18 cellular contexts compared by ENCODE assay signal in genomic region chr20:40468759-40469158, GRCh38.
A peak's percentile ranks its signal among the peaks of the same experiment; 100 is the strongest.
DNase-seq lines count a peak whose midpoint lies in the region; ATAC-seq and TF ChIP-seq lines count a peak whose summit lies in the region.
"Had no signal": no experiment of that assay in that cellular context is flagged by ENCODE, and none has a peak within 500 bp of the region (broad histone marks: within the 10 kb centered on the region; RNA-seq: fewer than 3 reads in every experiment).

No MANE protein-coding gene starts in this region.

- DNase-seq in LNCaP clone FGC (ENCODE audit: low read depth) (peak; percentile 96), mammary epithelial cell (no peak), NOMO-1 (lab: John Stamatoyannopoulos, UW; ENCODE audit: unreplicated experiment in 2 of 2) (no peak), NCI-H526 treated with DMSO at 0.1 percent for 48 hours (lab: John Stamatoyannopoulos, UW) (no peak)
- DNase-seq: Calu3; CD4-positive, alpha-beta memory T cell; COR-L47; DMS53; DMS79 treated with DMSO at 0.1 percent for 48 hours; GF-D8; H9 had no signal

- intact Hi-C loops in dendritic cell treated with granulocyte-macrophage colony-stimulating factor and Interleukin-4, amounts not matched to agents 40 ng/mL and 50 ng/mL, for 4 days (cut with micrococcal nuclease), result loop anchor here (10.0 kb wide), 1 partner anchor 304 kb away; no protein-coding TSS in a partner anchor
- intact Hi-C loops in mammary epithelial cell (cut with micrococcal nuclease), result no loop called here

- peak overlapping the region; percentile 87 for H3K27ac Mint-ChIP-seq in dendritic cell treated with granulocyte-macrophage colony-stimulating factor and Interleukin-4, amounts not matched to agents 40 ng/mL and 50 ng/mL, for 4 days
- H3K27ac Mint-ChIP-seq in stimulated activated memory B cell treated with anti-CD40 and anti-IgM and Interleukin-4, amounts not matched to agents 10 μg/mL and 1 μg/mL and 100 μg/mL, for 72 hours, result peak overlapping the region; percentile 55
- H3K27ac Mint-ChIP-seq: CD4-positive, alpha-beta memory T cell; GM23338 had no signal

- no peaks in the 10 kb centered on the region for H3K27me3 ChIP-seq in BLaER1 treated with 17β-estradiol and CSF1 and Interleukin-3, amounts not matched to agents 10 nM and 100 nM
- no peaks in the 10 kb centered on the region for H3K27me3 ChIP-seq in mammary epithelial cell (ENCODE audit: insufficient read depth, low read length)
- H3K27me3 ChIP-seq: BLaER1 had no signal

- dilution Hi-C loops in mammary epithelial cell (cut with HindIII; ENCODE audit: low sequenced_read_pairs), result no loop called here

- WGBS in mammary epithelial cell (ENCODE audit: low coverage, missing lambda C conversion rate), result 92% methylated on average over 3 of the region's 3 CpGs

- peak overlapping the region in 4 of 11 experiments; percentile 86 to 94 (median 92); a peak in 7 of 22 replicates for H3K27ac ChIP-seq in BLaER1 treated with 17β-estradiol and CSF1 and Interleukin-3, amounts not matched to agents 10 nM and 100 nM
- H3K27ac ChIP-seq in mammary epithelial cell (ENCODE audit: insufficient read depth, low read depth, low read length), result no peak overlapping the region
- H3K27ac ChIP-seq: BLaER1 had no signal

- no TSS peak for BruUV-seq in mammary epithelial cell (replicated peaks; lab: Mats Ljungman, UMichigan)

- H3K4me3 ChIP-seq in BLaER1 treated with 17β-estradiol and CSF1 and Interleukin-3, amounts not matched to agents 10 nM and 100 nM, result no peak overlapping the region
- H3K4me3 ChIP-seq in LNCaP clone FGC (ENCODE audit: low read depth, low read length) (no peak overlapping the region), mammary epithelial cell (replicated peaks in 1 of 3; ENCODE audit: insufficient read depth in 1 of 3, low read depth in 2 of 3, low read length in 3 of 3) (no peak overlapping the region)
- H3K4me3 ChIP-seq: BLaER1, GM23338 had no signal

- TF ChIP-seq CTCF in LNCaP clone FGC (IDR thresholded peaks at IDR 0.05; ENCODE audit: control insufficient read depth, extremely low read depth, insufficient read depth), result no peak
- TF ChIP-seq CTCF in mammary epithelial cell (conservative IDR thresholded peaks at IDR 0.05 in 1 of 2, IDR thresholded peaks at IDR 0.05 in 1 of 2; ENCODE audit: extremely low read depth in 1 of 2, insufficient read depth in 1 of 2, low read depth in 1 of 2, low read length in 2 of 2), result no peak

- ATAC-seq in stimulated activated memory B cell treated with anti-CD40 and anti-IgM and Interleukin-4, amounts not matched to agents 10 μg/mL and 1 μg/mL and 100 μg/mL, for 72 hours, result no peak
- ATAC-seq: GM23338, HCT116 had no signal

- no peaks in the 10 kb centered on the region for H3K27me3 Mint-ChIP-seq in dendritic cell treated with granulocyte-macrophage colony-stimulating factor and Interleukin-4, amounts not matched to agents 40 ng/mL and 50 ng/mL, for 4 days
- no peaks in the 10 kb centered on the region for H3K27me3 Mint-ChIP-seq in stimulated activated memory B cell treated with anti-CD40 and anti-IgM and Interleukin-4, amounts not matched to agents 10 μg/mL and 1 μg/mL and 100 μg/mL, for 72 hours
- H3K27me3 Mint-ChIP-seq: B cell; CD4-positive, alpha-beta memory T cell had no signal

- H4K20me1 ChIP-seq in BLaER1 treated with 17β-estradiol and CSF1 and Interleukin-3, amounts not matched to agents 10 nM and 100 nM, result no peaks in the 10 kb centered on the region
- no peaks in the 10 kb centered on the region for H4K20me1 ChIP-seq in mammary epithelial cell (ENCODE audit: insufficient read depth, low read length)

- no peaks in the 10 kb centered on the region for H3K9me3 Mint-ChIP-seq in dendritic cell treated with granulocyte-macrophage colony-stimulating factor and Interleukin-4, amounts not matched to agents 40 ng/mL and 50 ng/mL, for 4 days
- no peaks in the 10 kb centered on the region for H3K9me3 Mint-ChIP-seq in stimulated activated memory B cell treated with anti-CD40 and anti-IgM and Interleukin-4, amounts not matched to agents 10 μg/mL and 1 μg/mL and 100 μg/mL, for 72 hours
- H3K9me3 Mint-ChIP-seq: CD4-positive, alpha-beta memory T cell; GM23338; H9 had no signal

- CTCF ChIA-PET in mammary epithelial cell (lab: Charles Lee; ENCODE audit: low non-redundant PET), result no interaction called here

- H3K9ac ChIP-seq in BLaER1 treated with 17β-estradiol and CSF1 and Interleukin-3, amounts not matched to agents 10 nM and 100 nM, result no peak overlapping the region
- H3K9ac ChIP-seq in mammary epithelial cell (ENCODE audit: insufficient read depth, low read length), result no peak overlapping the region
- H3K9ac ChIP-seq: BLaER1 had no signal

- H3K4me1 ChIP-seq in BLaER1 treated with 17β-estradiol and CSF1 and Interleukin-3, amounts not matched to agents 10 nM and 100 nM, result peaks cover 53 to 99% (median 62%) of the 10 kb centered on the region in 10 experiments
- H3K4me1 ChIP-seq in mammary epithelial cell (ENCODE audit: insufficient read depth, low read length), result peaks cover 2% of the 10 kb centered on the region

- peaks cover 86% of the 10 kb centered on the region for H3K4me1 Mint-ChIP-seq in dendritic cell treated with granulocyte-macrophage colony-stimulating factor and Interleukin-4, amounts not matched to agents 40 ng/mL and 50 ng/mL, for 4 days (ENCODE audit: low read depth)
- H3K4me1 Mint-ChIP-seq in stimulated activated memory B cell treated with anti-CD40 and anti-IgM and Interleukin-4, amounts not matched to agents 10 μg/mL and 1 μg/mL and 100 μg/mL, for 72 hours, result peaks cover 40% of the 10 kb centered on the region
- H3K4me1 Mint-ChIP-seq: CD4-positive, alpha-beta memory T cell had no signal

- no peak overlapping the region for H2AFZ ChIP-seq in mammary epithelial cell (ENCODE audit: low read depth, low read length)
- H2AFZ ChIP-seq: GM23338 had no signal

- H3K4me2 ChIP-seq in BLaER1 treated with 17β-estradiol and CSF1 and Interleukin-3, amounts not matched to agents 10 nM and 100 nM, result peak overlapping the region in 8 of 11 experiments; percentile 65 to 85 (median 72); a peak in 11 of 22 replicates
- H3K4me2 ChIP-seq in mammary epithelial cell (ENCODE audit: insufficient read depth, low read depth, low read length), result no peak overlapping the region
- H3K4me2 ChIP-seq: GM23338 had no signal

- no peaks in the 10 kb centered on the region for H3K9me3 ChIP-seq in BLaER1 treated with 17β-estradiol and CSF1 and Interleukin-3, amounts not matched to agents 10 nM and 100 nM (replicated peaks in 1 of 11)
- no peaks in the 10 kb centered on the region for H3K9me3 ChIP-seq in mammary epithelial cell (replicated peaks; ENCODE audit: insufficient read depth, low read length)
- H3K9me3 ChIP-seq: BLaER1 had no signal

- H3K79me2 ChIP-seq in mammary epithelial cell (ENCODE audit: insufficient read depth, low read length), result no peaks in the 10 kb centered on the region

- in situ Hi-C loops in mammary epithelial cell (cut with MboI; ENCODE audit: low sequenced_read_pairs in 2 of 2), result no loop called here

- no peaks in the 10 kb centered on the region for H3K36me3 Mint-ChIP-seq in dendritic cell treated with granulocyte-macrophage colony-stimulating factor and Interleukin-4, amounts not matched to agents 40 ng/mL and 50 ng/mL, for 4 days (ENCODE audit: low read depth)
- no peaks in the 10 kb centered on the region for H3K36me3 Mint-ChIP-seq in stimulated activated memory B cell treated with anti-CD40 and anti-IgM and Interleukin-4, amounts not matched to agents 10 μg/mL and 1 μg/mL and 100 μg/mL, for 72 hours
- H3K36me3 Mint-ChIP-seq: CD4-positive, alpha-beta memory T cell had no signal

- H3K4me3 Mint-ChIP-seq in dendritic cell treated with granulocyte-macrophage colony-stimulating factor and Interleukin-4, amounts not matched to agents 40 ng/mL and 50 ng/mL, for 4 days, result no peak overlapping the region
- H3K4me3 Mint-ChIP-seq in stimulated activated memory B cell treated with anti-CD40 and anti-IgM and Interleukin-4, amounts not matched to agents 10 μg/mL and 1 μg/mL and 100 μg/mL, for 72 hours, result no peak overlapping the region
- H3K4me3 Mint-ChIP-seq: CD4-positive, alpha-beta memory T cell; GM23338; H9 had no signal

- no peaks in the 10 kb centered on the region for H3K36me3 ChIP-seq in BLaER1 treated with 17β-estradiol and CSF1 and Interleukin-3, amounts not matched to agents 10 nM and 100 nM
- no peaks in the 10 kb centered on the region for H3K36me3 ChIP-seq in mammary epithelial cell (ENCODE audit: insufficient read depth, low read length)
- H3K36me3 ChIP-seq: BLaER1 had no signal
